15 cellular contexts compared by ENCODE assay signal in the genomic region with DNA sequence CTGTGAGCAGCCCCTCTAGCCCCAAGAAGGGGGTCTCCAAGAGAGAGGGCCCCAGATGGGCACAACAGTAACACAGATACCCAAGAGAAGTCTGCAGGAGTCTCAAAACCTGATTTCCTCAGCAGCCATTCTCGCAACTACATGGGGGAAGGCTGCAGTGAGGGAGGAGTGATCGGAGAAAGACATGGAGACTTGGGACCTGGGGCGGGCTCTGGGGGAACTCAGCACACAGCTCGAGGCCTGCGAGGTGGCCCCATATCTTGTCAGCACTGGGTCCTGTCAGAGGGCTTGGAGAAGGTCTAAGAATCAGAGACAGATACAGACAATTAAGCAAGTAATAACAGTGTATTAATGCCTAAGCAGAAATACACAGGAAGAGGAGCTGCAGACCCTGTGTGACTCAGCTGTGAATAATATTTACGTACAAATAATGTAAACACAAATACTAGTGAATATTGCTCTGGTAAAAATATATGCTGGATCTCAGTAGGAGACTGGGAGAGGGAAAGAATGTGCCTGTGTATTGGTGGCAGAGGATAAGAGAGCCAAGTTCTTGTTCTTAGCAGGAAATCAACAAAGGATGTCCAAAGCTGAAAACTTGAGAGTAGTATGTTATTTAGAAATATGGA.
A peak's percentile ranks its signal among the peaks of the same experiment; 100 is the strongest.
DNase-seq lines count a peak whose midpoint lies in the region; ATAC-seq and TF ChIP-seq lines count a peak whose summit lies in the region.
"Had no signal": no experiment of that assay in that cellular context is flagged by ENCODE, and none has a peak within 500 bp of the region (broad histone marks: within the 10 kb centered on the region; RNA-seq: fewer than 3 reads in every experiment).

No MANE protein-coding gene starts in this region.

- ATAC-seq in activated CD4-positive, alpha-beta T cell treated with anti-CD3 and anti-CD28 coated beads for 36 hours = no peak
- 0 out of 3 replicates have a peak, but pooled peaks have one; percentile 33 for ATAC-seq in RWPE2 (ENCODE audit: low read depth)
- no peak for ATAC-seq in naive thymus-derived CD8-positive, alpha-beta T cell

- POLR2A ChIA-PET in activated CD4-positive, alpha-beta T cell treated with anti-CD3 and anti-CD28 coated beads for 36 hours (lab: Charles Lee) = no interaction called here
- POLR2A ChIA-PET in naive thymus-derived CD8-positive, alpha-beta T cell (lab: Charles Lee) = interaction anchor here (0.7 kb wide), 1 partner anchor 131 kb away, joined by 4 read pairs; no protein-coding TSS in a partner anchor

- no peaks in the 10 kb centered on the region for H3K4me1 Mint-ChIP-seq in activated CD4-positive, alpha-beta T cell treated with anti-CD3 and anti-CD28 coated beads for 36 hours
- H3K4me1 Mint-ChIP-seq in osteocyte (ENCODE audit: unreplicated experiment) = peaks cover 17% of the 10 kb centered on the region
- H3K4me1 Mint-ChIP-seq in naive thymus-derived CD8-positive, alpha-beta T cell = peaks cover 6 to 12% (median 8%) of the 10 kb centered on the region in 4 donors

- H3K4me1 ChIP-seq in RWPE2 (ENCODE audit: insufficient read depth, poor library complexity, severe bottlenecking) (peaks cover 3% of the 10 kb centered on the region), osteoblast (ENCODE audit: insufficient read depth, low read length) (no peaks in the 10 kb centered on the region)

- intact Hi-C loops in activated CD4-positive, alpha-beta T cell treated with anti-CD3 and anti-CD28 coated beads for 36 hours (cut with DNase I, micrococcal nuclease) = no loop called here

- CTCF ChIA-PET in activated CD4-positive, alpha-beta T cell treated with anti-CD3 and anti-CD28 coated beads for 36 hours (lab: Charles Lee) = interaction anchor here (0.6 to 1.1 kb wide), 3 partner anchors 132 to 359 kb away, joined by 3 to 4 read pairs (median 4); no protein-coding TSS in a partner anchor

- H3K4me3 ChIP-seq in RWPE2 (ENCODE audit: severe bottlenecking) (no peak overlapping the region), osteoblast (ENCODE audit: insufficient read depth, low read length) (no peak overlapping the region)

- H3K9me3 ChIP-seq in RWPE2 (ENCODE audit: severe bottlenecking) (no peaks in the 10 kb centered on the region), osteoblast (ENCODE audit: low read depth, low read length) (no peaks in the 10 kb centered on the region)

- no peak for DNase-seq in activated CD4-positive, alpha-beta T cell treated with anti-CD3 and anti-CD28 coated beads for 36 hours
- no peak for DNase-seq in activated CD4-positive, alpha-beta T cell treated with anti-CD3 and anti-CD28 coated beads for 4 hours
- DNase-seq in RWPE2 (ENCODE audit: low spot score) = no peak
- peak; percentile 18 for DNase-seq in fibroblast of gingiva (ENCODE audit: low read depth)
- DNase-seq in osteocyte (ENCODE audit: extremely low spot score, unreplicated experiment) = no peak
- DNase-seq in hippocampal formation (lab: John Stamatoyannopoulos, UW) = no peak
- no peak for DNase-seq in naive thymus-derived CD8-positive, alpha-beta T cell
- DNase-seq in osteoblast (ENCODE audit: insufficient read length, low spot score, missing footprints) = no peak
- DNase-seq: amniotic stem cell; DMS 273 treated with DMSO at 0.1 percent for 48 hours; effector memory CD4-positive, alpha-beta T cell; Karpas-422; NCI-H1436 treated with DMSO at 0.1 percent for 48 hours; NCI-H446; SW 1271 had no signal

- peaks cover 3% of the 10 kb centered on the region for H3K79me2 ChIP-seq in osteoblast (ENCODE audit: insufficient read depth, low read length)

- no peaks in the 10 kb centered on the region for H3K27me3 Mint-ChIP-seq in activated CD4-positive, alpha-beta T cell treated with anti-CD3 and anti-CD28 coated beads for 36 hours
- no peaks in the 10 kb centered on the region for H3K27me3 Mint-ChIP-seq in osteocyte (ENCODE audit: unreplicated experiment)
- no peaks in the 10 kb centered on the region for H3K27me3 Mint-ChIP-seq in naive thymus-derived CD8-positive, alpha-beta T cell

- no peaks in the 10 kb centered on the region for H3K27me3 ChIP-seq in RWPE2 (ENCODE audit: insufficient read depth, poor library complexity, severe bottlenecking)
- H3K27me3 ChIP-seq in osteoblast (ENCODE audit: insufficient read depth, low read length) = no peaks in the 10 kb centered on the region

- H3K36me3 ChIP-seq in RWPE2 (ENCODE audit: low read depth) (no peaks in the 10 kb centered on the region), osteoblast (ENCODE audit: insufficient read depth, low read length) (peaks cover 13% of the 10 kb centered on the region)

- peaks cover 15% of the 10 kb centered on the region for H4K20me1 ChIP-seq in osteoblast (ENCODE audit: insufficient read depth, low read length)

- H3K9me3 Mint-ChIP-seq in activated CD4-positive, alpha-beta T cell treated with anti-CD3 and anti-CD28 coated beads for 36 hours (ENCODE audit: low read depth) = no peaks in the 10 kb centered on the region
- no peaks in the 10 kb centered on the region for H3K9me3 Mint-ChIP-seq in osteocyte (ENCODE audit: unreplicated experiment)
- peaks cover 0 to 16% (median 5%) of the 10 kb centered on the region in 9 donors for H3K9me3 Mint-ChIP-seq in naive thymus-derived CD8-positive, alpha-beta T cell

- peak overlapping the region; percentile 11 for H3K27ac Mint-ChIP-seq in activated CD4-positive, alpha-beta T cell treated with anti-CD3 and anti-CD28 coated beads for 36 hours
- peak overlapping the region; percentile 80 for H3K27ac Mint-ChIP-seq in osteocyte (ENCODE audit: unreplicated experiment)
- H3K27ac Mint-ChIP-seq in naive thymus-derived CD8-positive, alpha-beta T cell = peak overlapping the region in 4 of 10 donors; percentile 22 to 89 (median 41)

- H3K36me3 Mint-ChIP-seq in activated CD4-positive, alpha-beta T cell treated with anti-CD3 and anti-CD28 coated beads for 36 hours (ENCODE audit: low read depth) = peaks cover 19% of the 10 kb centered on the region
- H3K36me3 Mint-ChIP-seq in osteocyte (ENCODE audit: unreplicated experiment) = peaks cover 32% of the 10 kb centered on the region
- H3K36me3 Mint-ChIP-seq in naive thymus-derived CD8-positive, alpha-beta T cell = peaks cover 12 to 33% (median 17%) of the 10 kb centered on the region in 3 donors

- H2AFZ ChIP-seq in osteoblast (ENCODE audit: low read length) = no peak overlapping the region

- no peak overlapping the region for H3K4me3 Mint-ChIP-seq in activated CD4-positive, alpha-beta T cell treated with anti-CD3 and anti-CD28 coated beads for 36 hours
- H3K4me3 Mint-ChIP-seq in osteocyte (ENCODE audit: unreplicated experiment) = no peak overlapping the region
- H3K4me3 Mint-ChIP-seq in naive thymus-derived CD8-positive, alpha-beta T cell = no peak overlapping the region

- TF ChIP-seq CTCF in RWPE2 (IDR thresholded peaks at IDR 0.05; ENCODE audit: poor library complexity, severe bottlenecking) (no peak), osteocyte (IDR thresholded peaks at IDR 0.05) (no peak), osteoblast (IDR thresholded peaks at IDR 0.05; ENCODE audit: extremely low read depth, low read depth, low read length) (no peak)

- H3K27ac ChIP-seq in RWPE2 (ENCODE audit: poor library complexity, severe bottlenecking) = no peak overlapping the region
- no peak overlapping the region for H3K27ac ChIP-seq in osteoblast (ENCODE audit: low read depth, low read length)

- no peak overlapping the region for H3K4me2 ChIP-seq in osteoblast (ENCODE audit: insufficient read depth, low read length)
